In genomic region chr3:53829605-53830004, GRCh38 we compare ENCODE assay signal across 20 cellular contexts. TPM values are rescaled to one million over a fixed set of nuclear protein-coding genes. Genes with fewer than 3 reads are reported as not detected.
A peak's percentile ranks its signal among the peaks of the same experiment; 100 is the strongest.
DNase-seq lines count a peak whose midpoint lies in the region; ATAC-seq, FAIRE-seq and TF ChIP-seq lines count a peak whose summit lies in the region.
"Had no signal": no experiment of that assay in that cellular context is flagged by ENCODE, and none has a peak within 500 bp of the region (broad histone marks: within the 10 kb centered on the region; RNA-seq: fewer than 3 reads in every experiment).

No MANE protein-coding gene starts in this region.

- H3K9me3 ChIP-seq in HepG2 (ENCODE audit: low read length) (no peaks in the 10 kb centered on the region), right lobe of liver (no peaks in the 10 kb centered on the region)
- H3K9me3 ChIP-seq: A549, Caco-2 had no signal

- peaks cover 32 to 75% of the 10 kb centered on the region in 2 experiments for H3K36me3 ChIP-seq in HepG2 (replicated peaks in 1 of 2; ENCODE audit: control insufficient read depth in 1 of 2, insufficient read depth in 2 of 2, low read length in 2 of 2)
- peaks cover 0 to 11% (median 4%) of the 10 kb centered on the region in 4 donors for H3K36me3 ChIP-seq in right lobe of liver

- H3K9ac ChIP-seq in HepG2 (ENCODE audit: insufficient read depth, low read depth, low read length), result no peak overlapping the region

- TF ChIP-seq EP300 in HepG2 (IDR thresholded peaks at IDR 0.05; ENCODE audit: low read depth in 2 of 2, low read length in 2 of 2), result no peak
- TF ChIP-seq EP300 in HepG2 (CRISPR knock-in tag; IDR thresholded peaks at IDR 0.05; ENCODE audit: borderline replicate concordance), result no peak

- no peaks in the 10 kb centered on the region for H3K27me3 ChIP-seq in HepG2 (ENCODE audit: control insufficient read depth in 1 of 2, insufficient read depth in 2 of 2, low read length in 2 of 2)
- no peaks in the 10 kb centered on the region for H3K27me3 ChIP-seq in right lobe of liver

- TF ChIP-seq POLR2A in HepG2 (IDR thresholded peaks at IDR 0.05; ENCODE audit: insufficient read depth in 1 of 2, low read depth in 2 of 2, low read length in 2 of 2) (no peak), right lobe of liver (IDR thresholded peaks at IDR 0.05) (no peak)

- H4K20me1 ChIP-seq in HepG2 (ENCODE audit: insufficient read depth, low read length), result peaks cover 70% of the 10 kb centered on the region

- CTCF ChIA-PET in HepG2 (lab: Yijun Ruan, JAX; ENCODE audit: low intra/inter-chr PET ratio, low total read pairs), result interaction anchor here (0.6 kb wide), 1 partner anchor 326 kb away, joined by 3 read pairs; no protein-coding TSS in a partner anchor

- POLR2A ChIA-PET in HepG2 (lab: Yijun Ruan, JAX), result interaction anchor here (9.0 kb wide), 1 partner anchor 13 kb away, joined by 71 read pairs; no protein-coding TSS in a partner anchor

- DNase-seq in HepG2 (ENCODE audit: low spot score) (no peak), right lobe of liver (no peak), islet precursor cell (peak; percentile 11), posterior vena cava (ENCODE audit: low spot score) (peak; percentile 41), iPS-NIHi7 (ENCODE audit: extremely low spot score) (no peak)
- DNase-seq in activated CD4-positive, alpha-beta T cell treated with anti-CD3 and anti-CD28 coated beads for 4 hours, result no peak
- DNase-seq: 8988T; ACHN; C1 segment of cervical spinal cord; Caco-2; CD4-positive, CD25-positive, alpha-beta regulatory T cell; CD8-positive, alpha-beta T cell; DMS153; DND-41; H9 had no signal

- intact Hi-C loops in HepG2 (cut with micrococcal nuclease; ENCODE audit: unreplicated experiment) (no loop called here), right lobe of liver (cut with DNase I) (no loop called here), posterior vena cava (cut with DNase I) (no loop called here)

- no peak overlapping the region for H3K4me3 ChIP-seq in HepG2 (replicated peaks in 1 of 3; ENCODE audit: insufficient read depth in 1 of 3, low read depth in 2 of 3, low read length in 3 of 3)
- no peak overlapping the region for H3K4me3 ChIP-seq in right lobe of liver
- H3K4me3 ChIP-seq: A549, GM23338 had no signal

- H3K27ac ChIP-seq in HepG2 (ENCODE audit: extremely low read length, insufficient read depth, low read length) (no peak overlapping the region), right lobe of liver (no peak overlapping the region)
- H3K27ac ChIP-seq: A549 had no signal

- H3K4me2 ChIP-seq in HepG2 (ENCODE audit: low read depth, low read length), result no peak overlapping the region
- H3K4me2 ChIP-seq: A549, GM23338 had no signal

- no peak for ATAC-seq in HepG2
- ATAC-seq in right lobe of liver, result no peak
- ATAC-seq: A549; CD8-positive, alpha-beta T cell; GM23338; HCT116 had no signal

- 97% methylated on average over 2 of the region's 2 CpGs for WGBS in HepG2 (ENCODE audit: low lambda C conversion rate)
- WGBS in right lobe of liver (ENCODE audit: insufficient coverage, low coverage, low lambda C conversion rate, missing lambda C conversion rate), result 71% methylated on average over 1 of the region's 2 CpGs

- no peak overlapping the region for H2AFZ ChIP-seq in HepG2 (ENCODE audit: low read length)
- H2AFZ ChIP-seq: GM23338 had no signal

- in situ Hi-C loops in HepG2 (cut with HindIII; ENCODE audit: extremely low pct_ligation_motif_present, low pct_unique_long_range_greater_than_20kb), result no loop called here

- H3K79me2 ChIP-seq in HepG2 (ENCODE audit: insufficient read depth, low read length), result peaks cover 94% of the 10 kb centered on the region

- no peak for TF ChIP-seq RAD21 in HepG2 (CRISPR knock-in tag; IDR thresholded peaks at IDR 0.05)

- no peak for FAIRE-seq in HepG2 (lab: Jason Lieb, UNC)
- FAIRE-seq: A549, G401.6, GM19239 had no signal

- H3K4me1 ChIP-seq in HepG2 (ENCODE audit: insufficient read depth, low read length) (peaks cover 88% of the 10 kb centered on the region), right lobe of liver (peaks cover 0 to 8% (median 0%) of the 10 kb centered on the region in 4 donors)
- H3K4me1 ChIP-seq: A549 had no signal

- BruUV-seq in HepG2 (replicated peaks; lab: Mats Ljungman, UMichigan), result no TSS peak

- no peak for TF ChIP-seq CTCF in HepG2 (CRISPR knock-in tag; IDR thresholded peaks at IDR 0.05)
- TF ChIP-seq CTCF in right lobe of liver (IDR thresholded peaks at IDR 0.05), result no peak

RNA-seq across cellular contexts. Expression of gene CHDH, which starts 16.6 kb away (rescaled TPM):
- total RNA-seq in HepG2 (2016; rRNA removed; fragmentation: Illumina TruSeq; extraction: Trizol) (40.4 and 48.9 TPM in 2 replicates), right lobe of liver (10 to 100 TPM; 25.0 to 49.1 (median 39.4) TPM), posterior vena cava (1 to 10 TPM; 2.0 to 3.7 TPM)
- total RNA-seq in HepG2 (2016; cell fraction: cytosol; rRNA removed; fragmentation: Illumina TruSeq; extraction: Trizol; ENCODE audit: low read depth), result 3.3 TPM in 2 replicates
- 41.6 and 47.1 TPM in 2 replicates for total RNA-seq in HepG2 (2016; cell fraction: insoluble cytoplasmic fraction; rRNA removed; fragmentation: Illumina TruSeq; extraction: Trizol)
- 15.0 and 16.6 TPM in 2 replicates for total RNA-seq in HepG2 (2016; cell fraction: membrane; rRNA removed; fragmentation: Illumina TruSeq; extraction: Trizol)
- 41.0 and 44.5 TPM in 2 replicates for total RNA-seq in HepG2 (2016; cell fraction: nucleus; rRNA removed; fragmentation: Illumina TruSeq; extraction: Trizol)
- polyA plus RNA-seq in HepG2 (2011; rRNA removed), result 28.1 and 42.9 TPM in 2 replicates
- 23.3 and 24.3 TPM in 2 replicates for polyA plus RNA-seq in HepG2 (2011; cell fraction: cytosol; rRNA removed)
- 209 and 246 TPM in 2 replicates for polyA plus RNA-seq in HepG2 (2011; cell fraction: nucleus; rRNA removed)
- polyA plus RNA-seq in HepG2 (2012), result 32.6 and 41.1 TPM in 2 replicates
- 2.2 and 2.9 TPM in 2 replicates for polyA plus RNA-seq in HepG2 (2016; cell fraction: cytosol; fragmentation: Illumina TruSeq; extraction: Trizol; ENCODE audit: low read depth)
- 31.8 and 33.2 TPM in 2 replicates for polyA plus RNA-seq in HepG2 (2016; cell fraction: insoluble cytoplasmic fraction; fragmentation: Illumina TruSeq; extraction: Trizol; ENCODE audit: low read depth)
- polyA plus RNA-seq in HepG2 (2016; cell fraction: membrane; fragmentation: Illumina TruSeq; extraction: Trizol; ENCODE audit: low read depth), result 7.0 and 8.2 TPM in 2 replicates
- polyA plus RNA-seq in HepG2 (2016; cell fraction: nucleus; fragmentation: Illumina TruSeq; extraction: Trizol; ENCODE audit: insufficient read depth, low read depth), result 89.8 and 92.2 TPM in 2 replicates
- polyA minus RNA-seq in HepG2 (2011; rRNA and poly(A)+ RNA removed; ENCODE audit: low replicate concordance), result 3.1 and 28.1 TPM in 2 replicates
- polyA minus RNA-seq in HepG2 (2011; cell fraction: cytosol; rRNA and poly(A)+ RNA removed), result 11.1 and 12.1 TPM in 2 replicates
- 32.3 and 32.8 TPM in 2 replicates for polyA minus RNA-seq in HepG2 (2011; cell fraction: nucleus; rRNA and poly(A)+ RNA removed)
- total RNA-seq: CD8-positive, alpha-beta T cell had no signal

RNA-seq across cellular contexts. Expression of gene IL17RB, which starts 16.8 kb away (rescaled TPM):
- total RNA-seq in HepG2 (2016; rRNA removed; fragmentation: Illumina TruSeq; extraction: Trizol), result 62.7 and 130 TPM in 2 replicates
- total RNA-seq in HepG2 (2016; cell fraction: cytosol; rRNA removed; fragmentation: Illumina TruSeq; extraction: Trizol; ENCODE audit: low read depth), result 21.4 and 25.8 TPM in 2 replicates
- 63.1 and 130 TPM in 2 replicates for total RNA-seq in HepG2 (2016; cell fraction: insoluble cytoplasmic fraction; rRNA removed; fragmentation: Illumina TruSeq; extraction: Trizol)
- total RNA-seq in HepG2 (2016; cell fraction: membrane; rRNA removed; fragmentation: Illumina TruSeq; extraction: Trizol), result 31.0 and 36.3 TPM in 2 replicates
- total RNA-seq in HepG2 (2016; cell fraction: nucleus; rRNA removed; fragmentation: Illumina TruSeq; extraction: Trizol), result 189 and 216 TPM in 2 replicates
- 190 and 198 TPM in 2 replicates for polyA plus RNA-seq in HepG2 (2011; rRNA removed)
- polyA plus RNA-seq in HepG2 (2011; cell fraction: cytosol; rRNA removed), result 70.3 and 82.3 TPM in 2 replicates
- 671 and 683 TPM in 2 replicates for polyA plus RNA-seq in HepG2 (2011; cell fraction: nucleus; rRNA removed)
- 89.0 and 97.8 TPM in 2 replicates for polyA plus RNA-seq in HepG2 (2012)
- 14.5 and 16.0 TPM in 2 replicates for polyA plus RNA-seq in HepG2 (2016; cell fraction: cytosol; fragmentation: Illumina TruSeq; extraction: Trizol; ENCODE audit: low read depth)
- polyA plus RNA-seq in HepG2 (2016; cell fraction: insoluble cytoplasmic fraction; fragmentation: Illumina TruSeq; extraction: Trizol; ENCODE audit: low read depth), result 72.6 and 77.1 TPM in 2 replicates
- polyA plus RNA-seq in HepG2 (2016; cell fraction: membrane; fragmentation: Illumina TruSeq; extraction: Trizol; ENCODE audit: low read depth), result 22.5 and 23.7 TPM in 2 replicates
- polyA plus RNA-seq in HepG2 (2016; cell fraction: nucleus; fragmentation: Illumina TruSeq; extraction: Trizol; ENCODE audit: insufficient read depth, low read depth), result 415 and 421 TPM in 2 replicates
- polyA minus RNA-seq in HepG2 (2011; rRNA and poly(A)+ RNA removed; ENCODE audit: low replicate concordance), result 9.5 and 43.2 TPM in 2 replicates
- 23.4 and 24.0 TPM in 2 replicates for polyA minus RNA-seq in HepG2 (2011; cell fraction: cytosol; rRNA and poly(A)+ RNA removed)
- polyA minus RNA-seq in HepG2 (2011; cell fraction: nucleus; rRNA and poly(A)+ RNA removed), result 94.6 and 106 TPM in 2 replicates
- total RNA-seq in right lobe of liver, result 10 to 100 TPM; 19.8 to 30.2 (median 27.3) TPM
- under 1 TPM; 0.33 to 0.46 TPM for total RNA-seq in posterior vena cava
- total RNA-seq: CD8-positive, alpha-beta T cell had no signal

RNA-seq across cellular contexts. Expression of gene ACTR8, which starts 52.3 kb away (rescaled TPM):
- total RNA-seq in HepG2 (2016; rRNA removed; fragmentation: Illumina TruSeq; extraction: Trizol), result 29.0 and 38.5 TPM in 2 replicates
- 5.4 and 7.5 TPM in 2 replicates for total RNA-seq in HepG2 (2016; cell fraction: cytosol; rRNA removed; fragmentation: Illumina TruSeq; extraction: Trizol; ENCODE audit: low read depth)
- 33.7 and 39.1 TPM in 2 replicates for total RNA-seq in HepG2 (2016; cell fraction: insoluble cytoplasmic fraction; rRNA removed; fragmentation: Illumina TruSeq; extraction: Trizol)
- total RNA-seq in HepG2 (2016; cell fraction: membrane; rRNA removed; fragmentation: Illumina TruSeq; extraction: Trizol), result 10.1 and 11.8 TPM in 2 replicates
- 20.8 and 21.7 TPM in 2 replicates for total RNA-seq in HepG2 (2016; cell fraction: nucleus; rRNA removed; fragmentation: Illumina TruSeq; extraction: Trizol)
- polyA plus RNA-seq in HepG2 (2011; rRNA removed), result 14.8 and 15.5 TPM in 2 replicates
- 9.3 and 13.2 TPM in 2 replicates for polyA plus RNA-seq in HepG2 (2011; cell fraction: cytosol; rRNA removed)
- polyA plus RNA-seq in HepG2 (2011; cell fraction: nucleus; rRNA removed), result 19.0 and 21.7 TPM in 2 replicates
- 17.1 and 18.0 TPM in 2 replicates for polyA plus RNA-seq in HepG2 (2012)
- 4.0 and 4.2 TPM in 2 replicates for polyA plus RNA-seq in HepG2 (2016; cell fraction: cytosol; fragmentation: Illumina TruSeq; extraction: Trizol; ENCODE audit: low read depth)
- 29.5 and 35.4 TPM in 2 replicates for polyA plus RNA-seq in HepG2 (2016; cell fraction: insoluble cytoplasmic fraction; fragmentation: Illumina TruSeq; extraction: Trizol; ENCODE audit: low read depth)
- 4.2 and 6.6 TPM in 2 replicates for polyA plus RNA-seq in HepG2 (2016; cell fraction: membrane; fragmentation: Illumina TruSeq; extraction: Trizol; ENCODE audit: low read depth)
- polyA plus RNA-seq in HepG2 (2016; cell fraction: nucleus; fragmentation: Illumina TruSeq; extraction: Trizol; ENCODE audit: insufficient read depth, low read depth), result 37.5 and 42.4 TPM in 2 replicates
- polyA minus RNA-seq in HepG2 (2011; rRNA and poly(A)+ RNA removed; ENCODE audit: low replicate concordance), result 13.3 and 33.7 TPM in 2 replicates
- polyA minus RNA-seq in HepG2 (2011; cell fraction: cytosol; rRNA and poly(A)+ RNA removed), result 14.8 and 18.1 TPM in 2 replicates
- 29.7 and 44.1 TPM in 2 replicates for polyA minus RNA-seq in HepG2 (2011; cell fraction: nucleus; rRNA and poly(A)+ RNA removed)
- total RNA-seq in right lobe of liver, result 10 to 100 TPM in 2 of 6 experiments, 1 to 10 TPM in 4; 6.7 to 12.0 (median 9.6) TPM
- 10 to 100 TPM; 20.9 to 22.0 TPM for total RNA-seq in posterior vena cava

Comparison
In these comparisons a context has a peak if more than half of its experiments do, and no peak if none do; other contexts are left out.
1. DNase-seq: peak in islet precursor cell (single experiment) and posterior vena cava (single experiment); none in HepG2 (single experiment), right lobe of liver (0 of 3), activated CD4-positive, alpha-beta T cell treated with anti-CD3 and anti-CD28 coated beads for 4 hours (0 of 2) and iPS-NIHi7 (single experiment).
2. RNA of gene IL17RB, which starts 16.8 kb away (total RNA-seq): 21.4 to 216 TPM in HepG2 and 19.8 to 30.2 TPM in right lobe of liver; 0.33 to 0.46 TPM in posterior vena cava; every median in the first group is over 10 times any median in the second.